Comparison of ENCODE assay signal across 18 cellular contexts in genomic region chr10:121322046-121322445, GRCh38.
DNase-seq lines count a peak whose midpoint lies in the region; ATAC-seq and TF ChIP-seq lines count a peak whose summit lies in the region.
"Had no signal": no experiment of that assay in that cellular context is flagged by ENCODE, and none has a peak within 500 bp of the region (broad histone marks: within the 10 kb centered on the region; RNA-seq: fewer than 3 reads in every experiment).

No MANE protein-coding gene starts in this region.

- CTCF ChIA-PET in GM10248 (lab: Yijun Ruan, JAX): no interaction called here

- no peak for TF ChIP-seq CTCF in GM10248 (IDR thresholded peaks at IDR 0.05; ENCODE audit: control extremely low read depth, extremely low read depth, low read depth, missing control alignments)

- POLR2A ChIA-PET in GM10248 (lab: Yijun Ruan, JAX): no interaction called here

- intact Hi-C loops in left ventricle myocardium superior (cut with micrococcal nuclease): no loop called here

- DNase-seq in DMS53 (lab: John Stamatoyannopoulos, UW) (peak; percentile 34), DMS53 treated with DMSO at 0.1 percent for 48 hours (lab: John Stamatoyannopoulos, UW; ENCODE audit: unreplicated experiment) (no peak), H4 (ENCODE audit: low spot score) (peak; percentile 65), astrocyte of the hippocampus (ENCODE audit: low read depth, low spot score) (peak; percentile 72), renal cortical epithelial cell (ENCODE audit: low read depth) (peak; percentile 82), COLO668 (lab: John Stamatoyannopoulos, UW; ENCODE audit: unreplicated experiment) (no peak), GM10248 (ENCODE audit: extremely low spot score) (no peak), left ventricle myocardium superior (no peak)
- DNase-seq: ACHN; CD8-positive, alpha-beta memory T cell; HCEC 1CT; KG1; NCI-H1105; NCI-H146; NCI-H2029; NCI-H510A; Right ventricle myocardium superior had no signal

- no peak for ATAC-seq in left ventricle myocardium superior
- ATAC-seq: GM23338 had no signal

Comparison
In these comparisons a context has a peak if more than half of its experiments do, and no peak if none do; other contexts are left out.
1. DNase-seq: peak in DMS53 (single experiment), H4 (single experiment), astrocyte of the hippocampus (single experiment) and renal cortical epithelial cell (single experiment); none in DMS53 treated with DMSO at 0.1 percent for 48 hours (single experiment), COLO668 (single experiment), GM10248 (single experiment) and left ventricle myocardium superior (single experiment).